In genomic region chr7:100874577-100875355, GRCh38 we compare ENCODE assay signal across 1 cellular context.
TF ChIP-seq lines count a peak whose summit lies in the region.

Gene SRRT, plus strand, starts transcription at chr7:100875103. Its CDS starts 488 bp downstream, at chr7:100875591.

TF ChIP-seq in HepG2, 621 proteins besides CTCF, POLR2A, EP300 and RAD21 (continued from another document and continues in another):
- TF ChIP-seq RAD51 (IDR thresholded peaks at IDR 0.05; ENCODE audit: borderline replicate concordance), result no peak
- TF ChIP-seq, protein P1, sequence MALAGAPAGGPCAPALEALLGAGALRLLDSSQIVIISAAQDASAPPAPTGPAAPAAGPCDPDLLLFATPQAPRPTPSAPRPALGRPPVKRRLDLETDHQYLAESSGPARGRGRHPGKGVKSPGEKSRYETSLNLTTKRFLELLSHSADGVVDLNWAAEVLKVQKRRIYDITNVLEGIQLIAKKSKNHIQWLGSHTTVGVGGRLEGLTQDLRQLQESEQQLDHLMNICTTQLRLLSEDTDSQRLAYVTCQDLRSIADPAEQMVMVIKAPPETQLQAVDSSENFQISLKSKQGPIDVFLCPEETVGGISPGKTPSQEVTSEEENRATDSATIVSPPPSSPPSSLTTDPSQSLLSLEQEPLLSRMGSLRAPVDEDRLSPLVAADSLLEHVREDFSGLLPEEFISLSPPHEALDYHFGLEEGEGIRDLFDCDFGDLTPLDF (CRISPR knock-in tag; IDR thresholded peaks at IDR 0.05), result peak; percentile 94
- no peak for TF ChIP-seq JARID2 (CRISPR knock-in tag; IDR thresholded peaks at IDR 0.05; ENCODE audit: insufficient replicate concordance)
- TF ChIP-seq HOXD1 (CRISPR knock-in tag; IDR thresholded peaks at IDR 0.05), result 0 out of 2 replicates have a peak, but pooled peaks have one; percentile 21
- peak; percentile 74 for TF ChIP-seq ZBTB46 (CRISPR knock-in tag; IDR thresholded peaks at IDR 0.05; ENCODE audit: borderline replicate concordance)
- peak; percentile 55; the same call in 1 of the 2 replicates for TF ChIP-seq SOX5 (CRISPR knock-in tag; IDR thresholded peaks at IDR 0.05; ENCODE audit: borderline replicate concordance)
- no peak for TF ChIP-seq DNMT3B (CRISPR knock-in tag; conservative IDR thresholded peaks at IDR 0.05)
- TF ChIP-seq ZNF607 (CRISPR knock-in tag; IDR thresholded peaks at IDR 0.05; ENCODE audit: borderline replicate concordance), result peak; percentile 84; the same call in 1 of the 2 replicates
- TF ChIP-seq, protein P2, sequence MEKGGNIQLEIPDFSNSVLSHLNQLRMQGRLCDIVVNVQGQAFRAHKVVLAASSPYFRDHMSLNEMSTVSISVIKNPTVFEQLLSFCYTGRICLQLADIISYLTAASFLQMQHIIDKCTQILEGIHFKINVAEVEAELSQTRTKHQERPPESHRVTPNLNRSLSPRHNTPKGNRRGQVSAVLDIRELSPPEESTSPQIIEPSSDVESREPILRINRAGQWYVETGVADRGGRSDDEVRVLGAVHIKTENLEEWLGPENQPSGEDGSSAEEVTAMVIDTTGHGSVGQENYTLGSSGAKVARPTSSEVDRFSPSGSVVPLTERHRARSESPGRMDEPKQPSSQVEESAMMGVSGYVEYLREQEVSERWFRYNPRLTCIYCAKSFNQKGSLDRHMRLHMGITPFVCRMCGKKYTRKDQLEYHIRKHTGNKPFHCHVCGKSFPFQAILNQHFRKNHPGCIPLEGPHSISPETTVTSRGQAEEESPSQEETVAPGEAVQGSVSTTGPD (CRISPR knock-in tag; IDR thresholded peaks at IDR 0.05), result no peak
- peak; percentile 51; the same call in 1 of the 2 replicates for TF ChIP-seq FOXO1 (CRISPR knock-in tag; IDR thresholded peaks at IDR 0.05)
- TF ChIP-seq ZBTB7A (CRISPR knock-in tag; IDR thresholded peaks at IDR 0.05), result peak; percentile 85
- no peak for TF ChIP-seq ETV6 (CRISPR knock-in tag; conservative IDR thresholded peaks at IDR 0.05)
- TF ChIP-seq ZFP62 (CRISPR knock-in tag; IDR thresholded peaks at IDR 0.05), result no peak
- no peak for TF ChIP-seq POLR2AphosphoS2 (IDR thresholded peaks at IDR 0.05; ENCODE audit: low read depth, low read length)
- TF ChIP-seq, protein P3, sequence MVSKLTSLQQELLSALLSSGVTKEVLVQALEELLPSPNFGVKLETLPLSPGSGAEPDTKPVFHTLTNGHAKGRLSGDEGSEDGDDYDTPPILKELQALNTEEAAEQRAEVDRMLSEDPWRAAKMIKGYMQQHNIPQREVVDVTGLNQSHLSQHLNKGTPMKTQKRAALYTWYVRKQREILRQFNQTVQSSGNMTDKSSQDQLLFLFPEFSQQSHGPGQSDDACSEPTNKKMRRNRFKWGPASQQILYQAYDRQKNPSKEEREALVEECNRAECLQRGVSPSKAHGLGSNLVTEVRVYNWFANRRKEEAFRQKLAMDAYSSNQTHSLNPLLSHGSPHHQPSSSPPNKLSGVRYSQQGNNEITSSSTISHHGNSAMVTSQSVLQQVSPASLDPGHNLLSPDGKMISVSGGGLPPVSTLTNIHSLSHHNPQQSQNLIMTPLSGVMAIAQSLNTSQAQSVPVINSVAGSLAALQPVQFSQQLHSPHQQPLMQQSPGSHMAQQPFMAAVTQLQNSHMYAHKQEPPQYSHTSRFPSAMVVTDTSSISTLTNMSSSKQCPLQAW (CRISPR knock-in tag; IDR thresholded peaks at IDR 0.05), result peak; percentile 85
- peak; percentile 74; the same call in 1 of the 2 replicates for TF ChIP-seq ZNF558 (CRISPR knock-in tag; IDR thresholded peaks at IDR 0.05; ENCODE audit: borderline replicate concordance)
- TF ChIP-seq ZNF816 (CRISPR knock-in tag; IDR thresholded peaks at IDR 0.05; ENCODE audit: borderline replicate concordance), result no peak
- peak; percentile 71 for TF ChIP-seq ZNF276 (CRISPR knock-in tag; IDR thresholded peaks at IDR 0.05; ENCODE audit: low read depth)
- peak; percentile 81; the same call in 1 of the 2 replicates for TF ChIP-seq ZNF782 (CRISPR knock-in tag; IDR thresholded peaks at IDR 0.05; ENCODE audit: borderline replicate concordance)
- TF ChIP-seq ZNF431 (CRISPR knock-in tag; IDR thresholded peaks at IDR 0.05; ENCODE audit: borderline replicate concordance, low read depth), result peak; percentile 81; the same call in 1 of the 2 replicates
- peak; percentile 88 for TF ChIP-seq NCOA1 (CRISPR knock-in tag; IDR thresholded peaks at IDR 0.05)
- peak; percentile 61 for TF ChIP-seq FOXA3 (CRISPR knock-in tag; IDR thresholded peaks at IDR 0.05)
- TF ChIP-seq ZNF740 (CRISPR knock-in tag; IDR thresholded peaks at IDR 0.05), result 0 out of 2 replicates have a peak, but pooled peaks have one; percentile 12
- no peak for TF ChIP-seq CBX2 (IDR thresholded peaks at IDR 0.05; ENCODE audit: low read depth, low read length)
- no peak for TF ChIP-seq CBX2 (CRISPR knock-in tag; IDR thresholded peaks at IDR 0.05; ENCODE audit: low read depth)
- TF ChIP-seq SP5 (CRISPR knock-in tag; IDR thresholded peaks at IDR 0.05; ENCODE audit: borderline replicate concordance, low read depth), result peak; percentile 96
- TF ChIP-seq ZNF703 (CRISPR knock-in tag; IDR thresholded peaks at IDR 0.05; ENCODE audit: borderline replicate concordance), result 0 out of 2 replicates have a peak, but pooled peaks have one; percentile 80
- TF ChIP-seq SP1 (IDR thresholded peaks at IDR 0.05), result 0 out of 2 replicates have a peak, but pooled peaks have one; percentile 32
- peak; percentile 96 for TF ChIP-seq SP1 (CRISPR knock-in tag; IDR thresholded peaks at IDR 0.05)
- TF ChIP-seq ZNF7 (CRISPR knock-in tag; IDR thresholded peaks at IDR 0.05), result no peak
- peak; percentile 99; the same call in 1 of the 2 replicates for TF ChIP-seq ZZZ3 (CRISPR knock-in tag; IDR thresholded peaks at IDR 0.05; ENCODE audit: borderline replicate concordance)
- no peak for TF ChIP-seq ZNF282 (IDR thresholded peaks at IDR 0.05; ENCODE audit: partially characterized antibody)
- no peak for TF ChIP-seq KDM1A (CRISPR knock-in tag; IDR thresholded peaks at IDR 0.05)
- TF ChIP-seq PITX1 (CRISPR knock-in tag; IDR thresholded peaks at IDR 0.05), result peak; percentile 55
- TF ChIP-seq ZNF225 (CRISPR knock-in tag; IDR thresholded peaks at IDR 0.05), result no peak
- TF ChIP-seq, protein P4, sequence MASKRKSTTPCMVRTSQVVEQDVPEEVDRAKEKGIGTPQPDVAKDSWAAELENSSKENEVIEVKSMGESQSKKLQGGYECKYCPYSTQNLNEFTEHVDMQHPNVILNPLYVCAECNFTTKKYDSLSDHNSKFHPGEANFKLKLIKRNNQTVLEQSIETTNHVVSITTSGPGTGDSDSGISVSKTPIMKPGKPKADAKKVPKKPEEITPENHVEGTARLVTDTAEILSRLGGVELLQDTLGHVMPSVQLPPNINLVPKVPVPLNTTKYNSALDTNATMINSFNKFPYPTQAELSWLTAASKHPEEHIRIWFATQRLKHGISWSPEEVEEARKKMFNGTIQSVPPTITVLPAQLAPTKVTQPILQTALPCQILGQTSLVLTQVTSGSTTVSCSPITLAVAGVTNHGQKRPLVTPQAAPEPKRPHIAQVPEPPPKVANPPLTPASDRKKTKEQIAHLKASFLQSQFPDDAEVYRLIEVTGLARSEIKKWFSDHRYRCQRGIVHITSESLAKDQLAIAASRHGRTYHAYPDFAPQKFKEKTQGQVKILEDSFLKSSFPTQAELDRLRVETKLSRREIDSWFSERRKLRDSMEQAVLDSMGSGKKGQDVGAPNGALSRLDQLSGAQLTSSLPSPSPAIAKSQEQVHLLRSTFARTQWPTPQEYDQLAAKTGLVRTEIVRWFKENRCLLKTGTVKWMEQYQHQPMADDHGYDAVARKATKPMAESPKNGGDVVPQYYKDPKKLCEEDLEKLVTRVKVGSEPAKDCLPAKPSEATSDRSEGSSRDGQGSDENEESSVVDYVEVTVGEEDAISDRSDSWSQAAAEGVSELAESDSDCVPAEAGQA (IDR thresholded peaks at IDR 0.05; ENCODE audit: low read depth), result peak; percentile 77
- TF ChIP-seq, protein P4 (CRISPR knock-in tag; IDR thresholded peaks at IDR 0.05; ENCODE audit: borderline replicate concordance), result no peak
- peak; percentile 86; the same call in 1 of the 2 replicates for TF ChIP-seq NR1H2 (CRISPR knock-in tag; IDR thresholded peaks at IDR 0.05; ENCODE audit: borderline replicate concordance, low read depth)
- no peak for TF ChIP-seq MATR3 (CRISPR knock-in tag; IDR thresholded peaks at IDR 0.05)
- TF ChIP-seq MYNN (CRISPR knock-in tag; IDR thresholded peaks at IDR 0.05; ENCODE audit: low read depth), result peak; percentile 74; the same call in 1 of the 2 replicates
- TF ChIP-seq, protein P5, sequence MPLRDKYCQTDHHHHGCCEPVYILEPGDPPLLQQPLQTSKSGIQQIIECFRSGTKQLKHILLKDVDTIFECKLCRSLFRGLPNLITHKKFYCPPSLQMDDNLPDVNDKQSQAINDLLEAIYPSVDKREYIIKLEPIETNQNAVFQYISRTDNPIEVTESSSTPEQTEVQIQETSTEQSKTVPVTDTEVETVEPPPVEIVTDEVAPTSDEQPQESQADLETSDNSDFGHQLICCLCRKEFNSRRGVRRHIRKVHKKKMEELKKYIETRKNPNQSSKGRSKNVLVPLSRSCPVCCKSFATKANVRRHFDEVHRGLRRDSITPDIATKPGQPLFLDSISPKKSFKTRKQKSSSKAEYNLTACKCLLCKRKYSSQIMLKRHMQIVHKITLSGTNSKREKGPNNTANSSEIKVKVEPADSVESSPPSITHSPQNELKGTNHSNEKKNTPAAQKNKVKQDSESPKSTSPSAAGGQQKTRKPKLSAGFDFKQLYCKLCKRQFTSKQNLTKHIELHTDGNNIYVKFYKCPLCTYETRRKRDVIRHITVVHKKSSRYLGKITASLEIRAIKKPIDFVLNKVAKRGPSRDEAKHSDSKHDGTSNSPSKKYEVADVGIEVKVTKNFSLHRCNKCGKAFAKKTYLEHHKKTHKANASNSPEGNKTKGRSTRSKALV (CRISPR knock-in tag; IDR thresholded peaks at IDR 0.05), result peak; percentile 75; the same call in 1 of the 2 replicates
- TF ChIP-seq, protein P6, sequence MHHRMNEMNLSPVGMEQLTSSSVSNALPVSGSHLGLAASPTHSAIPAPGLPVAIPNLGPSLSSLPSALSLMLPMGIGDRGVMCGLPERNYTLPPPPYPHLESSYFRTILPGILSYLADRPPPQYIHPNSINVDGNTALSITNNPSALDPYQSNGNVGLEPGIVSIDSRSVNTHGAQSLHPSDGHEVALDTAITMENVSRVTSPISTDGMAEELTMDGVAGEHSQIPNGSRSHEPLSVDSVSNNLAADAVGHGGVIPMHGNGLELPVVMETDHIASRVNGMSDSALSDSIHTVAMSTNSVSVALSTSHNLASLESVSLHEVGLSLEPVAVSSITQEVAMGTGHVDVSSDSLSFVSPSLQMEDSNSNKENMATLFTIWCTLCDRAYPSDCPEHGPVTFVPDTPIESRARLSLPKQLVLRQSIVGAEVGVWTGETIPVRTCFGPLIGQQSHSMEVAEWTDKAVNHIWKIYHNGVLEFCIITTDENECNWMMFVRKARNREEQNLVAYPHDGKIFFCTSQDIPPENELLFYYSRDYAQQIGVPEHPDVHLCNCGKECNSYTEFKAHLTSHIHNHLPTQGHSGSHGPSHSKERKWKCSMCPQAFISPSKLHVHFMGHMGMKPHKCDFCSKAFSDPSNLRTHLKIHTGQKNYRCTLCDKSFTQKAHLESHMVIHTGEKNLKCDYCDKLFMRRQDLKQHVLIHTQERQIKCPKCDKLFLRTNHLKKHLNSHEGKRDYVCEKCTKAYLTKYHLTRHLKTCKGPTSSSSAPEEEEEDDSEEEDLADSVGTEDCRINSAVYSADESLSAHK (CRISPR knock-in tag; IDR thresholded peaks at IDR 0.05; ENCODE audit: borderline replicate concordance), result no peak
- TF ChIP-seq ATF7-NPFF (CRISPR knock-in tag; IDR thresholded peaks at IDR 0.05; ENCODE audit: low read depth), result peak; percentile 24; the same call in 1 of the 2 replicates
- TF ChIP-seq TAF1 (CRISPR knock-in tag; IDR thresholded peaks at IDR 0.05), result peak; percentile 74
- TF ChIP-seq ZNF383 (CRISPR knock-in tag; IDR thresholded peaks at IDR 0.05; ENCODE audit: borderline replicate concordance), result 0 out of 2 replicates have a peak, but pooled peaks have one; percentile 51
